Comparison of ENCODE assay signal across 20 cellular contexts in the genomic region with DNA sequence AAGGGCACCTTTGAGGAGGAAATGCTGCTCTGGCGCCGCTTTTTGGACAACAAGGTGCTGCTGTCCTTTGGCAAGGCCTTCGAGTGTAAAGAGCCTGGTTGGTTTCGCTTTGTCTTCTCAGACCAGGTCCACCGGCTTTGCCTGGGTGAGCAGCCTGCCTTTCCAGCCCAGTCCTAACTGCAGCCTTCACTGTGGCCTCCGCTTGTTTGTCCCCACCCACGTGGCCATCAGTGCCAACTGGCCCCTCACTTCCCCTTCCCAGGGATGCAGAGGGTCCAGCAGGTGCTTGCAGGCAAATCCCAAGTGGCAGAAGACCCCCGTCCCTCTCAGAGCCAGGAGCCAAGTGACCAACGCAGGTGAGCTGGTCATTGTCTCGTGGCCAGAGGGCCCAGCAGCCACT. TPM values are rescaled to one million over a fixed set of nuclear protein-coding genes. Genes with fewer than 3 reads are reported as not detected.
"Had no signal": no experiment of that assay in that cellular context is flagged by ENCODE, and none has a peak within 500 bp of the region (broad histone marks: within the 10 kb centered on the region; RNA-seq: fewer than 3 reads in every experiment).

No MANE protein-coding gene starts in this region.

- H3K9me3 ChIP-seq: SK-N-SH had no signal

- DNase-seq: IMR-90, Kasumi-1, MM.1S, NCI-H1092 treated with DMSO at 0.1 percent for 48 hours, NCI-H1436, NCI-H187, NCI-H2029, NCI-H2171 treated with DMSO at 0.1 percent for 48 hours, NCI-H345, NCI-H446 treated with DMSO at 0.1 percent for 48 hours, NCI-H510A treated with DMSO at 0.1 percent for 48 hours, NCI-H526, NCI-H748 treated with DMSO at 0.1 percent for 48 hours, SHP77, SK-N-SH, SW 1271 had no signal

- H3K27ac ChIP-seq: KMS-11, RWPE1 had no signal

- H3K4me2 ChIP-seq: KMS-11, SK-N-SH had no signal

- H3K9ac ChIP-seq: KMS-11, SK-N-SH had no signal

RNA-seq across cellular contexts. Expression of gene ACCSL, which starts 35.7 kb away (rescaled TPM):
- total RNA-seq: HT-29, IMR-90, M059J had no signal
- polyA plus RNA-seq: IMR-90, SK-N-SH had no signal
